1 cellular context compared by ENCODE assay signal in genomic region chr1:185767721-185768120, GRCh38.
TF ChIP-seq lines count a peak whose summit lies in the region.

No MANE protein-coding gene starts in this region.

TF ChIP-seq in HEK293, 187 proteins besides CTCF, POLR2A, EP300 and RAD21 (continued from another document):
- TF ChIP-seq ZNF518A (tag by site-specific recombination; conservative IDR thresholded peaks at IDR 0.05; ENCODE audit: low read depth) (no peak), ZNF10 (tag by site-specific recombination; IDR thresholded peaks at IDR 0.05) (no peak), GLIS1 (tag by site-specific recombination; IDR thresholded peaks at IDR 0.05) (no peak), ZNF701 (tag by site-specific recombination; IDR thresholded peaks at IDR 0.05) (no peak), BCL11A (tag by site-specific recombination; IDR thresholded peaks at IDR 0.05; ENCODE audit: low read depth) (no peak), SP2 (tag by site-specific recombination; IDR thresholded peaks at IDR 0.05) (no peak), ZNF214 (tag by site-specific recombination; IDR thresholded peaks at IDR 0.05; ENCODE audit: borderline replicate concordance) (no peak), ZNF488 (tag by site-specific recombination; IDR thresholded peaks at IDR 0.05) (no peak), ZNF645 (tag by site-specific recombination; IDR thresholded peaks at IDR 0.05) (no peak), ZNF23 (tag by site-specific recombination; IDR thresholded peaks at IDR 0.05; ENCODE audit: borderline replicate concordance) (no peak), ZSCAN4 (tag by site-specific recombination; IDR thresholded peaks at IDR 0.05) (no peak), KLF10 (tag by site-specific recombination; IDR thresholded peaks at IDR 0.05) (peak; percentile 47; the same call in 1 of the 2 replicates), ZNF747 (tag by site-specific recombination; IDR thresholded peaks at IDR 0.05) (no peak), TCF7L2 (IDR thresholded peaks at IDR 0.05; ENCODE audit: borderline replicate concordance, low read depth, low read length) (no peak), ZEB2 (tag by site-specific recombination; IDR thresholded peaks at IDR 0.05) (0 out of 2 replicates have a peak, but pooled peaks have one; percentile 23), ZNF221 (tag by site-specific recombination; IDR thresholded peaks at IDR 0.05; ENCODE audit: borderline replicate concordance) (no peak), ZNF548 (tag by site-specific recombination; IDR thresholded peaks at IDR 0.05) (no peak), FEZF1 (tag by site-specific recombination; IDR thresholded peaks at IDR 0.05) (peak; percentile 28; the same call in 1 of the 2 replicates)
TF ChIP-seq in HEK293: peak in this region for 9.
